Comparison of ENCODE assay signal across 1 cellular context in the genomic region with DNA sequence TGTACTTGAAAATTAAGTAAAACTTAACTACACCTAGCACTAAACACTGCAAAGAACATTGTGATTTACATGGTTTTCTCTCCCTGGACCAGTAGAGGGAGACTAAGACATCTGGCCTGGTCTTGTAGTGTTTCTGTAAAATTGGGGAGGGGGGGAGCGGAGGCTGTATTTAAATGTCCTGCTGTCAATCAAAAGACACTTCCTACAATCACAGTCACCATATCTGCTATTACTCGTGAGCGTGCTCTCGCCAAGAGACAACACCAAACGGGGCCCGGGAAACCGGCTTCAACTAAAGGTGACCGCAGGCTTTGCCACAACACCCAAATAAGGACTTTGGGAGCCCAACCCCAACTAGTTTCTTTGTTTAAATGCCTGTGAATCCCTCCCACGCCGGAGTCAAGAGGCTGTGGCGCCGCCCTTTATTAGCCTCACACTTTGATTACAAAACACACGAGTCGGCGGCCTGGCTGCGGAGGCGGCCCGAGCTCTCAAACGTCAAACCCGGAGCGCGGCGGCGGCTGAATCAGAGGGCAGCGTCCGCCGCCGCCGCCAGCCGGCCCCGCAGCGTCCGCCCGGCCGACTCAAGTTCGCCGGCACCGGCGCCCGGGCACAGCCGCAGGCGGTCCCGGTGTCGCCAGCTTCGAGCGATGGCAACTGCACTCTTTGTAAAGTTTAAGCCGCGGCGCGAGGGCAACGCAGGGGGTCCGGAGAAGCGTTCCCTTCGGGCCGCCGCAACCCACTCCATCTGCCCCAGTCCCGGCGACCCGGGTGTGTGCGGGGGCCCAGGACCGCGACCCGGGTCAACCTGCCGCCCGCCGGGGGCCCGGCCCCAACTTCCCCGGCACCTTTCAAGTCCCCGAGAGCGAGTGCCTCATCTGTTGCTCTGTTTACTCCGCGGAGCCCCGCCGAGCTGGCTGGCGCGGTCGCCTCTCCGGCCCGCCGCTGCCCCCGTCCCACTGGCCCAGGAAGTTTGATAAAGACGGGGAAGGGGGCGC.
A peak's percentile ranks its signal among the peaks of the same experiment; 100 is the strongest.
TF ChIP-seq lines count a peak whose summit lies in the region.

No MANE protein-coding gene starts in this region.

TF ChIP-seq in K562, 482 proteins besides CTCF, POLR2A, EP300 and RAD21 (continued from another document and continues in another):
- TF ChIP-seq, protein P1, sequence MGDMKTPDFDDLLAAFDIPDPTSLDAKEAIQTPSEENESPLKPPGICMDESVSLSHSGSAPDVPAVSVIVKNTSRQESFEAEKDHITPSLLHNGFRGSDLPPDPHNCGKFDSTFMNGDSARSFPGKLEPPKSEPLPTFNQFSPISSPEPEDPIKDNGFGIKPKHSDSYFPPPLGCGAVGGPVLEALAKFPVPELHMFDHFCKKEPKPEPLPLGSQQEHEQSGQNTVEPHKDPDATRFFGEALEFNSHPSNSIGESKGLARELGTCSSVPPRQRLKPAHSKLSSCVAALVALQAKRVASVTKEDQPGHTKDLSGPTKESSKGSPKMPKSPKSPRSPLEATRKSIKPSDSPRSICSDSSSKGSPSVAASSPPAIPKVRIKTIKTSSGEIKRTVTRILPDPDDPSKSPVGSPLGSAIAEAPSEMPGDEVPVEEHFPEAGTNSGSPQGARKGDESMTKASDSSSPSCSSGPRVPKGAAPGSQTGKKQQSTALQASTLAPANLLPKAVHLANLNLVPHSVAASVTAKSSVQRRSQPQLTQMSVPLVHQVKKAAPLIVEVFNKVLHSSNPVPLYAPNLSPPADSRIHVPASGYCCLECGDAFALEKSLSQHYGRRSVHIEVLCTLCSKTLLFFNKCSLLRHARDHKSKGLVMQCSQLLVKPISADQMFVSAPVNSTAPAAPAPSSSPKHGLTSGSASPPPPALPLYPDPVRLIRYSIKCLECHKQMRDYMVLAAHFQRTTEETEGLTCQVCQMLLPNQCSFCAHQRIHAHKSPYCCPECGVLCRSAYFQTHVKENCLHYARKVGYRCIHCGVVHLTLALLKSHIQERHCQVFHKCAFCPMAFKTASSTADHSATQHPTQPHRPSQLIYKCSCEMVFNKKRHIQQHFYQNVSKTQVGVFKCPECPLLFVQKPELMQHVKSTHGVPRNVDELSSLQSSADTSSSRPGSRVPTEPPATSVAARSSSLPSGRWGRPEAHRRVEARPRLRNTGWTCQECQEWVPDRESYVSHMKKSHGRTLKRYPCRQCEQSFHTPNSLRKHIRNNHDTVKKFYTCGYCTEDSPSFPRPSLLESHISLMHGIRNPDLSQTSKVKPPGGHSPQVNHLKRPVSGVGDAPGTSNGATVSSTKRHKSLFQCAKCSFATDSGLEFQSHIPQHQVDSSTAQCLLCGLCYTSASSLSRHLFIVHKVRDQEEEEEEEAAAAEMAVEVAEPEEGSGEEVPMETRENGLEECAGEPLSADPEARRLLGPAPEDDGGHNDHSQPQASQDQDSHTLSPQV (IDR thresholded peaks at IDR 0.05), result peak; percentile 77
- no peak for TF ChIP-seq RFX1 (IDR thresholded peaks at IDR 0.05)
- 0 out of 2 replicates have a peak, but pooled peaks have one; percentile 45 for TF ChIP-seq TRIM28 (IDR thresholded peaks at IDR 0.05)
- TF ChIP-seq RBFOX2 (IDR thresholded peaks at IDR 0.05; ENCODE audit: low read depth, low read length), result peak; percentile 90
- TF ChIP-seq, protein P2, sequence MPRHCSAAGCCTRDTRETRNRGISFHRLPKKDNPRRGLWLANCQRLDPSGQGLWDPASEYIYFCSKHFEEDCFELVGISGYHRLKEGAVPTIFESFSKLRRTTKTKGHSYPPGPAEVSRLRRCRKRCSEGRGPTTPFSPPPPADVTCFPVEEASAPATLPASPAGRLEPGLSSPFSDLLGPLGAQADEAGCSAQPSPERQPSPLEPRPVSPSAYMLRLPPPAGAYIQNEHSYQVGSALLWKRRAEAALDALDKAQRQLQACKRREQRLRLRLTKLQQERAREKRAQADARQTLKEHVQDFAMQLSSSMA (CRISPR knock-in tag; IDR thresholded peaks at IDR 0.05), result peak; percentile 82
- peak; percentile 90 for TF ChIP-seq KLF1 (tag; IDR thresholded peaks at IDR 0.05)
- no peak for TF ChIP-seq FIP1L1 (IDR thresholded peaks at IDR 0.05; ENCODE audit: low read depth, low read length, poor library complexity, severe bottlenecking)
- TF ChIP-seq MYC (IDR thresholded peaks at IDR 0.05; ENCODE audit: low read depth, low read length), result peak; percentile 73
- no peak for TF ChIP-seq MYC (CRISPR knock-in tag; IDR thresholded peaks at IDR 0.05; ENCODE audit: borderline replicate concordance, low read depth)
- TF ChIP-seq HDAC1 (IDR thresholded peaks at IDR 0.05), result peak; percentile 61 to 92; a peak in 3 of 4 replicates
- no peak; the same call in 1 of the 2 replicates for TF ChIP-seq BMI1 (IDR thresholded peaks at IDR 0.05; ENCODE audit: low read length)
- TF ChIP-seq ELF2 (CRISPR knock-in tag; IDR thresholded peaks at IDR 0.05), result 0 out of 2 replicates have a peak, but pooled peaks have one; percentile 41
- TF ChIP-seq CBX1 (IDR thresholded peaks at IDR 0.05; ENCODE audit: low read depth), result peak; percentile 18; the same call in 1 of the 2 replicates
- TF ChIP-seq SIN3B (IDR thresholded peaks at IDR 0.05; ENCODE audit: low read depth), result peak; percentile 43
- TF ChIP-seq, protein P3, sequence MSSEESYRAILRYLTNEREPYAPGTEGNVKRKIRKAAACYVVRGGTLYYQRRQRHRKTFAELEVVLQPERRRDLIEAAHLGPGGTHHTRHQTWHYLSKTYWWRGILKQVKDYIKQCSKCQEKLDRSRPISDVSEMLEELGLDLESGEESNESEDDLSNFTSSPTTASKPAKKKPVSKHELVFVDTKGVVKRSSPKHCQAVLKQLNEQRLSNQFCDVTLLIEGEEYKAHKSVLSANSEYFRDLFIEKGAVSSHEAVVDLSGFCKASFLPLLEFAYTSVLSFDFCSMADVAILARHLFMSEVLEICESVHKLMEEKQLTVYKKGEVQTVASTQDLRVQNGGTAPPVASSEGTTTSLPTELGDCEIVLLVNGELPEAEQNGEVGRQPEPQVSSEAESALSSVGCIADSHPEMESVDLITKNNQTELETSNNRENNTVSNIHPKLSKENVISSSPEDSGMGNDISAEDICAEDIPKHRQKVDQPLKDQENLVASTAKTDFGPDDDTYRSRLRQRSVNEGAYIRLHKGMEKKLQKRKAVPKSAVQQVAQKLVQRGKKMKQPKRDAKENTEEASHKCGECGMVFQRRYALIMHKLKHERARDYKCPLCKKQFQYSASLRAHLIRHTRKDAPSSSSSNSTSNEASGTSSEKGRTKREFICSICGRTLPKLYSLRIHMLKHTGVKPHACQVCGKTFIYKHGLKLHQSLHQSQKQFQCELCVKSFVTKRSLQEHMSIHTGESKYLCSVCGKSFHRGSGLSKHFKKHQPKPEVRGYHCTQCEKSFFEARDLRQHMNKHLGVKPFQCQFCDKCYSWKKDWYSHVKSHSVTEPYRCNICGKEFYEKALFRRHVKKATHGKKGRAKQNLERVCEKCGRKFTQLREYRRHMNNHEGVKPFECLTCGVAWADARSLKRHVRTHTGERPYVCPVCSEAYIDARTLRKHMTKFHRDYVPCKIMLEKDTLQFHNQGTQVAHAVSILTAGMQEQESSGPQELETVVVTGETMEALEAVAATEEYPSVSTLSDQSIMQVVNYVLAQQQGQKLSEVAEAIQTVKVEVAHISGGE (CRISPR knock-in tag; IDR thresholded peaks at IDR 0.05), result peak in 1 of 3 experiments; percentile 36; a peak in 1 of 6 replicates
- TF ChIP-seq NRF1 (conservative IDR thresholded peaks at IDR 0.05 in 1 of 2, IDR thresholded peaks at IDR 0.05 in 1 of 2), result peak; percentile 55 to 56; a peak in 3 of 4 replicates
- peak; percentile 68; the same call in 1 of the 2 replicates for TF ChIP-seq TCF7 (IDR thresholded peaks at IDR 0.05; ENCODE audit: borderline replicate concordance)
- TF ChIP-seq ARNT (IDR thresholded peaks at IDR 0.05), result peak in 1 of 2 experiments; percentile 86; a peak in 1 of 4 replicates
- 0 out of 2 replicates have a peak, but pooled peaks have one; percentile 3 for TF ChIP-seq CBFA2T2 (conservative IDR thresholded peaks at IDR 0.05)
- peak; percentile 85 for TF ChIP-seq TGIF2 (CRISPR knock-in tag; IDR thresholded peaks at IDR 0.05)
- peak; percentile 53; the same call in 1 of the 2 replicates for TF ChIP-seq SP1 (CRISPR knock-in tag; IDR thresholded peaks at IDR 0.05)
- peak; percentile 33 for TF ChIP-seq ZFP36 (IDR thresholded peaks at IDR 0.05; ENCODE audit: low read depth, low read length, partially characterized antibody)
- peak; percentile 36; the same call in 1 of the 2 replicates for TF ChIP-seq NFE2 (IDR thresholded peaks at IDR 0.05; ENCODE audit: low read depth)
- peak; percentile 65; the same call in 1 of the 2 replicates for TF ChIP-seq NR3C1 (CRISPR knock-in tag; IDR thresholded peaks at IDR 0.05)
- TF ChIP-seq GATA2 (CRISPR knock-in tag; IDR thresholded peaks at IDR 0.05), result 0 out of 2 replicates have a peak, but pooled peaks have one; percentile 39
- TF ChIP-seq, protein P4, sequence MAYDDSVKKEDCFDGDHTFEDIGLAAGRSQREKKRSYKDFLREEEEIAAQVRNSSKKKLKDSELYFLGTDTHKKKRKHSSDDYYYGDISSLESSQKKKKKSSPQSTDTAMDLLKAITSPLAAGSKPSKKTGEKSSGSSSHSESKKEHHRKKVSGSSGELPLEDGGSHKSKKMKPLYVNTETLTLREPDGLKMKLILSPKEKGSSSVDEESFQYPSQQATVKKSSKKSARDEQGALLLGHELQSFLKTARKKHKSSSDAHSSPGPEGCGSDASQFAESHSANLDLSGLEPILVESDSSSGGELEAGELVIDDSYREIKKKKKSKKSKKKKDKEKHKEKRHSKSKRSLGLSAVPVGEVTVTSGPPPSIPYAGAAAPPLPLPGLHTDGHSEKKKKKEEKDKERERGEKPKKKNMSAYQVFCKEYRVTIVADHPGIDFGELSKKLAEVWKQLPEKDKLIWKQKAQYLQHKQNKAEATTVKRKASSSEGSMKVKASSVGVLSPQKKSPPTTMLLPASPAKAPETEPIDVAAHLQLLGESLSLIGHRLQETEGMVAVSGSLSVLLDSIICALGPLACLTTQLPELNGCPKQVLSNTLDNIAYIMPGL (CRISPR knock-in tag; IDR thresholded peaks at IDR 0.05), result peak; percentile 60; the same call in 1 of the 2 replicates
- TF ChIP-seq LCOR (CRISPR knock-in tag; IDR thresholded peaks at IDR 0.05), result peak; percentile 96
- TF ChIP-seq ZNF766 (CRISPR knock-in tag; conservative IDR thresholded peaks at IDR 0.05), result peak; percentile 74; the same call in 1 of the 2 replicates
- peak; percentile 72 for TF ChIP-seq ZFX (CRISPR knock-in tag; IDR thresholded peaks at IDR 0.05)
- no peak for TF ChIP-seq ASH1L (IDR thresholded peaks at IDR 0.05; ENCODE audit: borderline replicate concordance, low read depth, partially characterized antibody)
- TF ChIP-seq SMARCA4 (IDR thresholded peaks at IDR 0.05), result no peak; the same call in 1 of the 2 replicates
- peak; percentile 90 for TF ChIP-seq HMGN3 (IDR thresholded peaks at IDR 0.05; ENCODE audit: borderline replicate concordance, extremely low read depth, insufficient read length, low read depth, low read length)
- TF ChIP-seq FOSL1 (tag; conservative IDR thresholded peaks at IDR 0.05), result peak; percentile 69
- TF ChIP-seq MAZ (CRISPR knock-in tag; conservative IDR thresholded peaks at IDR 0.05 in 1 of 2, IDR thresholded peaks at IDR 0.05 in 1 of 2), result peak; percentile 89 to 98
- TF ChIP-seq, protein P5, sequence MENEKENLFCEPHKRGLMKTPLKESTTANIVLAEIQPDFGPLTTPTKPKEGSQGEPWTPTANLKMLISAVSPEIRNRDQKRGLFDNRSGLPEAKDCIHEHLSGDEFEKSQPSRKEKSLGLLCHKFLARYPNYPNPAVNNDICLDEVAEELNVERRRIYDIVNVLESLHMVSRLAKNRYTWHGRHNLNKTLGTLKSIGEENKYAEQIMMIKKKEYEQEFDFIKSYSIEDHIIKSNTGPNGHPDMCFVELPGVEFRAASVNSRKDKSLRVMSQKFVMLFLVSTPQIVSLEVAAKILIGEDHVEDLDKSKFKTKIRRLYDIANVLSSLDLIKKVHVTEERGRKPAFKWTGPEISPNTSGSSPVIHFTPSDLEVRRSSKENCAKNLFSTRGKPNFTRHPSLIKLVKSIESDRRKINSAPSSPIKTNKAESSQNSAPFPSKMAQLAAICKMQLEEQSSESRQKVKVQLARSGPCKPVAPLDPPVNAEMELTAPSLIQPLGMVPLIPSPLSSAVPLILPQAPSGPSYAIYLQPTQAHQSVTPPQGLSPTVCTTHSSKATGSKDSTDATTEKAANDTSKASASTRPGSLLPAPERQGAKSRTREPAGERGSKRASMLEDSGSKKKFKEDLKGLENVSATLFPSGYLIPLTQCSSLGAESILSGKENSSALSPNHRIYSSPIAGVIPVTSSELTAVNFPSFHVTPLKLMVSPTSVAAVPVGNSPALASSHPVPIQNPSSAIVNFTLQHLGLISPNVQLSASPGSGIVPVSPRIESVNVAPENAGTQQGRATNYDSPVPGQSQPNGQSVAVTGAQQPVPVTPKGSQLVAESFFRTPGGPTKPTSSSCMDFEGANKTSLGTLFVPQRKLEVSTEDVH (IDR thresholded peaks at IDR 0.05; ENCODE audit: low read depth, partially characterized antibody), result peak; percentile 65
- TF ChIP-seq, protein P6, sequence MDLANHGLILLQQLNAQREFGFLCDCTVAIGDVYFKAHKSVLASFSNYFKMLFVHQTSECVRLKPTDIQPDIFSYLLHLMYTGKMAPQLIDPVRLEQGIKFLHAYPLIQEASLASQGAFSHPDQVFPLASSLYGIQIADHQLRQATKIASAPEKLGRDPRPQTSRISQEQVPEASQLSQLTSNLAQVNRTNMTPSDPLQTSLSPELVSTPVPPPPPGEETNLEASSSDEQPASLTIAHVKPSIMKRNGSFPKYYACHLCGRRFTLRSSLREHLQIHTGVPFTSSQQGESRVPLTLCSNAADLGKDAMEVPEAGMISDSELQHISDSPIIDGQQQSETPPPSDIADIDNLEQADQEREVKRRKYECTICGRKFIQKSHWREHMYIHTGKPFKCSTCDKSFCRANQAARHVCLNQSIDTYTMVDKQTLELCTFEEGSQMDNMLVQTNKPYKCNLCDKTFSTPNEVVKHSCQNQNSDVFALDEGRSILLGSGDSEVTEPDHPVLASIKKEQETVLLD (IDR thresholded peaks at IDR 0.05), result peak; percentile 34; the same call in 1 of the 2 replicates
- TF ChIP-seq POLR2AphosphoS5 (IDR thresholded peaks at IDR 0.05; ENCODE audit: control insufficient read depth, insufficient read depth, low read depth, low read length), result 0 out of 2 replicates have a peak, but pooled peaks have one; percentile 13
- TF ChIP-seq ZNF764 (CRISPR knock-in tag; IDR thresholded peaks at IDR 0.05; ENCODE audit: low read depth), result no peak
- TF ChIP-seq TBP (optimal IDR thresholded peaks at IDR 0.05; ENCODE audit: low read depth, low read length), result peak; percentile 20
